ENCODE assay signal across 12 cellular contexts in the genomic region with DNA sequence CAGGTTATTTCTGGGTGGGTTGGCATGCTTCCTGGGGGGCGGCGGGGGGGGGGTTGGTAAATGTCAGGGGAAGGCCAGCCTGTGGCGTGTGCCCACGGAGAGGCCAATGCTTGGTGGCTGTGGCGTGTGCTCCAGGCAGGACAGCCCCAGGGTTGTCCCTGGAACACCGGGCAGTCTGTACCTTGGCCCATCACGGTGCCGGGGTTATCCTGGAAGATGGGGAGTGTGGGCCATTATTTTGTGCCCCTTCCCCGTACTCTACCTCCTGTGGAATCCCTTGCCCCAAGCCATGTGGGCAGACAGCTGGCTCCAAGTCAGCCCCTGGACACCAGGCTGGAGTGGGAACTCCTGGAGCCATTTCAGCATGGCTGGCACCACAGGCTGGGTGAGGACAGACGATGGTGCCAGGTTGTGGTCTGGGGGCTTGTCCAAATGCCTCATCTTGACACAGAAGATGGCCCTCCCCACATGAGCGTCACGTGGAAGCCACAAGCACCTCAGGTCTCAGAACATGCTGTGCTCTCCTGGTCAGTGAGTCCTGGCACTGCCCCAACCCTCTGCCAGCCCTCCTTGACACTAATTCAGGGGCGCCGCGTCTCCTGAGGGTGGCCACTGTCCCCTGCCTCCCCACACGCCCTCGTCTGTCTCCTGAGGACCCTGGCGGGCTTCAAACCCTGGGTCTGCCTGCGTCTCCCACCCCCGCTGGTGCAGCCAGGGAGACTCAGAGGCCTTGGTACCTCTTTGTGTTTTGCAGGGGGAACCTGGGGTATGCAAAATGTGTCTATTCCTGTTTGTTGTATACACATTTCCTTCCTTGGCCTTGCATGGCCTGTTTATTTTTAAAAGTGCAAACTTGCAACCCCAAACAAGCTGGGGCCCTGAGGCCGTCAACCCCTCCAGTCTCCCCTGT. TPM values are rescaled to one million over a fixed set of nuclear protein-coding genes. Genes with fewer than 3 reads are reported as not detected.
DNase-seq lines count a peak whose midpoint lies in the region; ATAC-seq, FAIRE-seq and TF ChIP-seq lines count a peak whose summit lies in the region.
"Had no signal": no experiment of that assay in that cellular context is flagged by ENCODE, and none has a peak within 500 bp of the region (broad histone marks: within the 10 kb centered on the region; RNA-seq: fewer than 3 reads in every experiment).

No MANE protein-coding gene starts in this region.

- no peak overlapping the region for H2BK12ac ChIP-seq in H1 (ENCODE audit: low read depth, low read length)

- no peak overlapping the region for H3K4me2 ChIP-seq in H1 (ENCODE audit: insufficient read depth in 1 of 2, low read depth in 2 of 2, low read length in 2 of 2)

- H3K27me3 Mint-ChIP-seq in CD4-positive, CD25-positive, alpha-beta regulatory T cell = no peaks in the 10 kb centered on the region

- H3K18ac ChIP-seq in H1 (ENCODE audit: extremely low read depth, low read length) = no peak overlapping the region

- no peak overlapping the region for H3K23ac ChIP-seq in H1 (ENCODE audit: insufficient read length)

- H3K4me3 Mint-ChIP-seq in CD4-positive, CD25-positive, alpha-beta regulatory T cell = peak overlapping the region in 2 of 4 donors; percentile 27 to 69

- H3K23me2 ChIP-seq in H1 (ENCODE audit: low read depth, low read length) = peaks cover 9% of the 10 kb centered on the region; the same call in 1 of the 2 replicates

- H3K4ac ChIP-seq in H1 (replicated peaks; ENCODE audit: insufficient read length, low read depth, low read length) = no peak overlapping the region

- TF ChIP-seq EP300 in H1 (IDR thresholded peaks at IDR 0.05; ENCODE audit: borderline replicate concordance in 1 of 2, low read depth in 2 of 2, low read length in 2 of 2) = no peak

- H4K5ac ChIP-seq in H1 (ENCODE audit: insufficient read length, low read depth, low read length) = no peak overlapping the region

- peaks cover 9 to 12% of the 10 kb centered on the region in 2 experiments for H4K20me1 ChIP-seq in H1 (replicated peaks in 1 of 2; ENCODE audit: control insufficient read depth in 1 of 2, insufficient read depth in 2 of 2, low read length in 2 of 2)

- no peak overlapping the region for H2BK120ac ChIP-seq in H1 (replicated peaks; ENCODE audit: low read depth, low read length)

- no peak for DNase-seq in CD4-positive, CD25-positive, alpha-beta regulatory T cell
- no peak for DNase-seq in H1 (ENCODE audit: low read depth in 1 of 2, low spot score in 2 of 2)
- DNase-seq in psoas muscle = peak; percentile 61 to 88
- DNase-seq in cerebellar cortex (ENCODE audit: low spot score) = no peak
- DNase-seq in activated gamma-delta T cell treated with Interleukin-2 at 50 U/mL for 16 hours = no peak
- DNase-seq: dorsolateral prefrontal cortex, NCI-H2107 had no signal

- peak overlapping the region; percentile 33 for H3K27ac ChIP-seq in CD4-positive, CD25-positive, alpha-beta regulatory T cell (ENCODE audit: insufficient read depth, low read length, poor library complexity, severe bottlenecking)
- H3K27ac ChIP-seq in H1 (ENCODE audit: low read depth, low read length) (no peak overlapping the region), psoas muscle (peak overlapping the region; percentile 46)
- H3K27ac ChIP-seq: pancreas had no signal

- no peaks in the 10 kb centered on the region for H3K9me3 Mint-ChIP-seq in CD4-positive, CD25-positive, alpha-beta regulatory T cell

- TF ChIP-seq CTCF in H1 (IDR thresholded peaks at IDR 0.05; ENCODE audit: control extremely low read depth in 1 of 3, insufficient read depth in 1 of 3, low read depth in 1 of 3, low read length in 3 of 3) (no peak), psoas muscle (IDR thresholded peaks at IDR 0.05) (no peak)

- ATAC-seq in CD4-positive, CD25-positive, alpha-beta regulatory T cell (ENCODE audit: low read depth in 2 of 2) = no peak
- no peak for ATAC-seq in GM18505 (IDR thresholded peaks at IDR 0.05; ENCODE audit: unreplicated experiment)
- ATAC-seq in psoas muscle = peak in 3 of 4 donors; percentile 22 to 38 (median 23)
- ATAC-seq in GM21381 (IDR thresholded peaks at IDR 0.05; ENCODE audit: unreplicated experiment) = no peak
- ATAC-seq in GM21825 (IDR thresholded peaks at IDR 0.05; ENCODE audit: unreplicated experiment) = no peak
- ATAC-seq: pancreas had no signal

- H3K14ac ChIP-seq in H1 (ENCODE audit: insufficient read length) = no peak overlapping the region

- H3K79me1 ChIP-seq in H1 (ENCODE audit: low read depth, low read length) = no peaks in the 10 kb centered on the region; the same call in 1 of the 2 replicates

- no peak overlapping the region for H3K56ac ChIP-seq in H1 (replicated peaks; ENCODE audit: insufficient read length, low read depth, low read length)

- TF ChIP-seq POLR2A in GM18505 (IDR thresholded peaks at IDR 0.05; ENCODE audit: borderline replicate concordance, extremely low read depth, insufficient read depth, insufficient read length) (peak; percentile 38), H1 (IDR thresholded peaks at IDR 0.05; ENCODE audit: control extremely low read depth in 1 of 2, low read depth in 2 of 2, low read length in 2 of 2) (no peak)

- no peak overlapping the region for H3K4me3 ChIP-seq in CD4-positive, CD25-positive, alpha-beta regulatory T cell (ENCODE audit: low read depth, low read length)
- no peak overlapping the region for H3K4me3 ChIP-seq in H1 (ENCODE audit: extremely low read depth in 1 of 4, insufficient read depth in 2 of 4, low read depth in 3 of 4, low read length in 4 of 4)
- H3K4me3 ChIP-seq in psoas muscle = peak overlapping the region; percentile 75
- H3K4me3 ChIP-seq: pancreas had no signal

- no peak for TF ChIP-seq RAD21 in H1 (IDR thresholded peaks at IDR 0.05 in 1 of 2, conservative IDR thresholded peaks at IDR 0.05 in 1 of 2; ENCODE audit: low read depth in 2 of 2, low read length in 2 of 2)

- no peak overlapping the region for H2AFZ ChIP-seq in H1 (ENCODE audit: low read length)

- H4K8ac ChIP-seq in H1 (ENCODE audit: extremely low read depth, insufficient read depth, low read length) = peak overlapping the region; percentile 11; the same call in 1 of the 2 replicates

- H3K9ac ChIP-seq in H1 (replicated peaks in 1 of 4; ENCODE audit: extremely low read depth in 1 of 4, low read depth in 3 of 4, low read length in 3 of 4) = no peak overlapping the region

- 91% methylated on average over 17 of the region's 21 CpGs; no CpG with 5 or more reads in 1 of the 2 experiments for WGBS in H1 (ENCODE audit: extremely low coverage in 1 of 2, insufficient coverage in 1 of 2, insufficient read length in 1 of 2, insufficient replicate concordance in 2 of 2, low coverage in 1 of 2, low lambda C conversion rate in 2 of 2, missing lambda C conversion rate in 1 of 2), 2 experiments
- WGBS in psoas muscle, 3 donors = 34 to 59% (median 51%) methylated on average over 18 to 21 of the region's 21 CpGs

- 0 out of 2 replicates have a peak overlapping the region, but pooled peaks have one; percentile 5 for H2AK5ac ChIP-seq in H1 (ENCODE audit: low read depth, low read length)

- intact Hi-C loops in psoas muscle (cut with DNase I) = loop anchor here in 1 of 2 donors (1.0 kb wide), 1 partner anchor 60 kb away; no protein-coding TSS in a partner anchor

- no peak overlapping the region for H4K91ac ChIP-seq in H1 (replicated peaks; ENCODE audit: insufficient read length, low read length)

- H3K27me3 ChIP-seq in CD4-positive, CD25-positive, alpha-beta regulatory T cell (ENCODE audit: control insufficient read depth, insufficient read depth, low read length) = no peaks in the 10 kb centered on the region
- H3K27me3 ChIP-seq in H1 (replicated peaks in 1 of 4; ENCODE audit: control insufficient read depth in 3 of 4, extremely low read depth in 1 of 4, insufficient read depth in 3 of 4, low read length in 3 of 4) (peaks cover 26 to 48% (median 42%) of the 10 kb centered on the region in 4 experiments), psoas muscle (ENCODE audit: insufficient read depth in 3 of 3, low read length in 2 of 3) (no peaks in the 10 kb centered on the region)
- H3K27me3 ChIP-seq: pancreas had no signal

- H3K36me3 ChIP-seq in CD4-positive, CD25-positive, alpha-beta regulatory T cell (ENCODE audit: control insufficient read depth, insufficient read depth, low read length) = no peaks in the 10 kb centered on the region
- H3K36me3 ChIP-seq in H1 (ENCODE audit: control insufficient read depth in 2 of 4, insufficient read depth in 4 of 4, low read length in 3 of 4) (peaks cover 0 to 3% (median 0%) of the 10 kb centered on the region in 4 experiments; a peak in 1 of 8 replicates), psoas muscle (ENCODE audit: insufficient read depth in 1 of 2, low read depth in 1 of 2) (peaks cover 0 to 14% of the 10 kb centered on the region in 2 donors)
- H3K36me3 ChIP-seq: pancreas had no signal

- no peak overlapping the region for H2BK20ac ChIP-seq in H1 (ENCODE audit: low read length)

- H3K27ac Mint-ChIP-seq in CD4-positive, CD25-positive, alpha-beta regulatory T cell = peak overlapping the region in 1 of 3 donors; percentile 15

- peaks cover 0 to 29% (median 11%) of the 10 kb centered on the region in 4 donors for H3K4me1 Mint-ChIP-seq in CD4-positive, CD25-positive, alpha-beta regulatory T cell

- H3K36me3 Mint-ChIP-seq in CD4-positive, CD25-positive, alpha-beta regulatory T cell = no peaks in the 10 kb centered on the region

- POLR2A ChIA-PET in H1 (lab: Charles Lee; ENCODE audit: partially characterized antibody) = interaction anchor here (1.6 kb wide), 1 partner anchor 9 kb away, joined by 5 read pairs; no protein-coding TSS in a partner anchor

- CTCF ChIA-PET in H1 (lab: Charles Lee; ENCODE audit: partially characterized antibody) = interaction anchor here (1.6 kb wide), 1 partner anchor 9 kb away, joined by 3 read pairs; no protein-coding TSS in a partner anchor

- no peaks in the 10 kb centered on the region for H3K79me2 ChIP-seq in H1 (ENCODE audit: control insufficient read depth in 1 of 2, insufficient read depth in 2 of 2, low read length in 2 of 2)

- FAIRE-seq in H1 (lab: Jason Lieb, UNC) = no peak
- FAIRE-seq: frontal cortex, pancreas had no signal

- H3K4me1 ChIP-seq in CD4-positive, CD25-positive, alpha-beta regulatory T cell (ENCODE audit: control insufficient read depth, insufficient read depth, low read length, poor library complexity, severe bottlenecking) = peaks cover 54% of the 10 kb centered on the region
- H3K4me1 ChIP-seq in H1 (replicated peaks in 1 of 4; ENCODE audit: control insufficient read depth in 3 of 4, insufficient read depth in 4 of 4, low read length in 3 of 4) (peaks cover 0 to 18% (median 6%) of the 10 kb centered on the region in 4 experiments; a peak in 6 of 7 replicates), psoas muscle (peaks cover 71% of the 10 kb centered on the region)

- H2BK15ac ChIP-seq in H1 (ENCODE audit: low read length) = no peak overlapping the region

- H2BK5ac ChIP-seq in H1 (ENCODE audit: low read depth, low read length) = no peak overlapping the region

- H3K9me3 ChIP-seq in CD4-positive, CD25-positive, alpha-beta regulatory T cell (ENCODE audit: control insufficient read depth in 2 of 2, low read length in 2 of 2) = no peaks in the 10 kb centered on the region
- H3K9me3 ChIP-seq in H1 (ENCODE audit: insufficient read depth in 2 of 2, low read depth in 1 of 2, low read length in 1 of 2) (no peaks in the 10 kb centered on the region; a peak in 1 of 4 replicates), psoas muscle (no peaks in the 10 kb centered on the region)
- H3K9me3 ChIP-seq: pancreas had no signal

RNA-seq across cellular contexts. Expression of a gene that starts 4.3 kb away (rescaled TPM):
- 52.5 TPM for total RNA-seq in CD4-positive, CD25-positive, alpha-beta regulatory T cell
- polyA plus RNA-seq in CD4-positive, CD25-positive, alpha-beta regulatory T cell = 1 to 10 TPM; 1.5 to 3.3 (median 2.2) TPM
- total RNA-seq in H1 (2021; fragmentation: NEBNext Ultra II Directional; extraction: Animal tissue kit (Norgen Biotek cat#: 25700)) = 3.6 and 3.8 TPM in 2 replicates
- polyA plus RNA-seq in H1 (2011; rRNA removed) (8.7 and 12.2 TPM in 2 replicates), psoas muscle (100 to 1,000 TPM; 102 to 263 (median 128) TPM)
- polyA plus RNA-seq in H1 (2011; cell fraction: cytosol; rRNA removed) = 10.9 TPM
- polyA plus RNA-seq in H1 (2011; cell fraction: nucleus; rRNA removed) = 11.1 TPM
- 4.4 to 12.8 TPM (median 9.7 TPM) in 4 replicates for polyA plus RNA-seq in H1 (2012, experiment 1 of 2)
- 4.5 TPM for polyA plus RNA-seq in H1 (2012, experiment 2 of 2)
- polyA plus RNA-seq in H1 (2013, experiment 1 of 2) = 15.4 TPM
- polyA plus RNA-seq in H1 (2013, experiment 2 of 2) = 12.6 TPM
- 5.7 and 10.2 TPM in 2 replicates for polyA minus RNA-seq in H1 (2011; rRNA and poly(A)+ RNA removed)
- 18.5 TPM for polyA minus RNA-seq in H1 (2011; cell fraction: cytosol; rRNA and poly(A)+ RNA removed)
- polyA minus RNA-seq in H1 (2011; cell fraction: nucleus; rRNA and poly(A)+ RNA removed) = 9.7 TPM
- total RNA-seq in psoas muscle = 100 to 1,000 TPM in 2 of 4 donors, 10 to 100 TPM in 2; 18.6 to 182 (median 70.1) TPM

RNA-seq across cellular contexts. Expression of a gene that starts 20.5 kb away (rescaled TPM):
- total RNA-seq in CD4-positive, CD25-positive, alpha-beta regulatory T cell = 76.6 TPM
- polyA plus RNA-seq in CD4-positive, CD25-positive, alpha-beta regulatory T cell = 10 to 100 TPM; 27.7 to 38.9 (median 33.7) TPM
- total RNA-seq in H1 (2021; fragmentation: NEBNext Ultra II Directional; extraction: Animal tissue kit (Norgen Biotek cat#: 25700)) = 12.6 and 12.9 TPM in 2 replicates
- 8.4 and 10.1 TPM in 2 replicates for polyA plus RNA-seq in H1 (2011; rRNA removed)
- 8.7 TPM for polyA plus RNA-seq in H1 (2011; cell fraction: cytosol; rRNA removed)
- 44.1 TPM for polyA plus RNA-seq in H1 (2011; cell fraction: nucleus; rRNA removed)
- 10.7 to 12.8 TPM (median 12.1 TPM) in 4 replicates for polyA plus RNA-seq in H1 (2012, experiment 1 of 2)
- 6.4 TPM for polyA plus RNA-seq in H1 (2012, experiment 2 of 2)
- 9.8 TPM for polyA plus RNA-seq in H1 (2013, experiment 1 of 2)
- 7.5 TPM for polyA plus RNA-seq in H1 (2013, experiment 2 of 2)
- polyA minus RNA-seq in H1 (2011; rRNA and poly(A)+ RNA removed) = 7.7 and 10.1 TPM in 2 replicates
- 8.0 TPM for polyA minus RNA-seq in H1 (2011; cell fraction: cytosol; rRNA and poly(A)+ RNA removed)
- 20.7 TPM for polyA minus RNA-seq in H1 (2011; cell fraction: nucleus; rRNA and poly(A)+ RNA removed)
- total RNA-seq in psoas muscle = 10 to 100 TPM; 10.2 to 15.3 (median 12.4) TPM
- 10 to 100 TPM in 1 of 3 donors, 1 to 10 TPM in 2; 7.2 to 11.1 (median 8.6) TPM for polyA plus RNA-seq in psoas muscle

RNA-seq across cellular contexts. Expression of a gene that starts 40.4 kb away (rescaled TPM):
- 333 TPM for total RNA-seq in CD4-positive, CD25-positive, alpha-beta regulatory T cell
- 10 to 100 TPM; 41.2 to 50.3 (median 48.6) TPM for polyA plus RNA-seq in CD4-positive, CD25-positive, alpha-beta regulatory T cell
- 103 and 107 TPM in 2 replicates for total RNA-seq in H1 (2021; fragmentation: NEBNext Ultra II Directional; extraction: Animal tissue kit (Norgen Biotek cat#: 25700))
- polyA plus RNA-seq in H1 (2011; rRNA removed) (73.5 and 114 TPM in 2 replicates), psoas muscle (100 to 1,000 TPM in 1 of 3 donors, 10 to 100 TPM in 2; 74.3 to 124 (median 92.7) TPM)
- 90.3 TPM for polyA plus RNA-seq in H1 (2011; cell fraction: cytosol; rRNA removed)
- polyA plus RNA-seq in H1 (2011; cell fraction: nucleus; rRNA removed) = 219 TPM
- polyA plus RNA-seq in H1 (2012, experiment 1 of 2) = 88.4 to 98.7 TPM (median 95.5 TPM) in 4 replicates
- 70.5 TPM for polyA plus RNA-seq in H1 (2012, experiment 2 of 2)
- polyA plus RNA-seq in H1 (2013, experiment 1 of 2) = 70.2 TPM
- 70.1 TPM for polyA plus RNA-seq in H1 (2013, experiment 2 of 2)
- polyA minus RNA-seq in H1 (2011; rRNA and poly(A)+ RNA removed) = 71.2 and 71.6 TPM in 2 replicates
- polyA minus RNA-seq in H1 (2011; cell fraction: cytosol; rRNA and poly(A)+ RNA removed) = 31.2 TPM
- polyA minus RNA-seq in H1 (2011; cell fraction: nucleus; rRNA and poly(A)+ RNA removed) = 60.9 TPM
- total RNA-seq in psoas muscle = 100 to 1,000 TPM in 3 of 4 donors, 10 to 100 TPM in 1; 73.5 to 139 (median 116) TPM

Comparison
In these comparisons a context has a peak if more than half of its experiments do, and no peak if none do; other contexts are left out.
1. ATAC-seq: peak in psoas muscle (3 of 4); none in CD4-positive, CD25-positive, alpha-beta regulatory T cell (0 of 2), GM18505 (single experiment), GM21381 (single experiment) and GM21825 (single experiment).
2. DNase-seq: peak in psoas muscle (2 of 2); none in CD4-positive, CD25-positive, alpha-beta regulatory T cell (0 of 3), H1 (0 of 2), cerebellar cortex (single experiment) and activated gamma-delta T cell treated with Interleukin-2 at 50 U/mL for 16 hours (single experiment).